In the genomic region with DNA sequence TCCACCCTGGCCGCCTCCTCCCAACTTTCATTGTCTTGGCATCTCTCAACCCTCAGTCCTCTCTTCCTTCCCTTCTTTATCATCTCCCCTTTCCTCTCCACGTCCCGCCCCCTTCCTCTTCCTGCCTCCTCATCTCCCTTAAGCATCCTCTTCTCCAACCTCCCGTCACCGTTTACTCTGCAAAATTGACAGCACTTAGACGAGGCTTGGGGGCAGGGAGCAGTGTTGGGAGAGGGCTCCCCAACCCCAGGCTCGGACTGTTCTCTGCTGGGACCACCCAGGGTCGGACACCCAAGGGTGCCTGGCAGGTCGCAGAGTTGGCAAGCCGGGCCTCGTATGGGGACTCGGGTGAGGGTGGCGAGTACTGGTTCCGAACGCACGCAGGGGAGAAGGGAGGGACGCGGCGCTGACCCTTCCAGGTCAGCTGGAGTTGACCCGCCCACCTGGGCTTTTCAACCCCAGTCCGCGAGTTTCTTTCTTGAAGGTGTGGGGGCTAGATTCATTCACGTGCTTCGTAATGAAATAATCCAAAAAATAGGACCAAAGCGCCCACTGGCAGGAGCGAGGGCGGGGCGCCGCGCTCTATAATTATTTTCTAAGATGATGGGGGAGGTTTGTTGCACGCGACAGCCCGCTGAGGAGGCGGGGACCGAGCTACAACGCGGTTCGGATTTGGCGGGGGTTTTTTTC, we compare ENCODE assay signal across 8 cellular contexts. TPM values are rescaled to one million over a fixed set of nuclear protein-coding genes. Genes with fewer than 3 reads are reported as not detected.
DNase-seq lines count a peak whose midpoint lies in the region; ATAC-seq and TF ChIP-seq lines count a peak whose summit lies in the region.

No MANE protein-coding gene starts in this region.

- no peaks in the 10 kb centered on the region for H3K27me3 ChIP-seq in esophagus (ENCODE audit: control insufficient read depth in 1 of 2, insufficient read depth in 2 of 2, low read length in 2 of 2)
- no peaks in the 10 kb centered on the region for H3K27me3 ChIP-seq in osteoblast (ENCODE audit: insufficient read depth, low read length)

- WGBS in esophagus, 2 donors, result 5 to 7% methylated on average over 39 of the region's 39 CpGs

- H3K4me2 ChIP-seq in osteoblast (ENCODE audit: insufficient read depth, low read length), result peak overlapping the region; percentile 79

- H3K36me3 ChIP-seq in HEK293 (ENCODE audit: control insufficient read depth in 2 of 2, insufficient read depth in 1 of 2, low read length in 2 of 2) (peaks cover 24 to 32% of the 10 kb centered on the region in 2 experiments), esophagus (ENCODE audit: control insufficient read depth in 2 of 2, insufficient read depth in 2 of 2, low read length in 1 of 2) (no peaks in the 10 kb centered on the region), osteoblast (ENCODE audit: insufficient read depth, low read length) (peaks cover 19% of the 10 kb centered on the region)

- CTCF ChIA-PET in AG04449 (lab: Yijun Ruan, JAX) (interaction anchor here (0.6 to 3.4 kb wide), 9 partner anchors 8 to 157 kb away, joined by 3 to 32 read pairs (median 4); a partner anchor contains a TSS), HEK293 (lab: Yijun Ruan, JAX) (interaction anchor here (0.6 to 7.2 kb wide), 21 partner anchors 8 to 1170 kb away, joined by 3 to 74 read pairs (median 3); a partner anchor contains a TSS)

- H3K79me2 ChIP-seq in osteoblast (ENCODE audit: insufficient read depth, low read length), result peaks cover 27% of the 10 kb centered on the region

- H3K9me3 ChIP-seq in HEK293 (ENCODE audit: control insufficient read depth, insufficient read depth, low read depth, low read length) (no peaks in the 10 kb centered on the region), esophagus (ENCODE audit: control insufficient read depth in 2 of 2, insufficient read depth in 1 of 2, low read depth in 1 of 2, low read length in 1 of 2) (no peaks in the 10 kb centered on the region), osteoblast (ENCODE audit: low read depth, low read length) (no peaks in the 10 kb centered on the region)

- peak overlapping the region; percentile 86 for H2AFZ ChIP-seq in osteoblast (ENCODE audit: low read length)

- no peak for DNase-seq in AG04449 (ENCODE audit: low read depth, low spot score)
- peak; percentile 59 to 65 for DNase-seq in activated CD4-positive, alpha-beta T cell treated with anti-CD3 and anti-CD28 coated beads, Interleukin-2, amount 50 U/mL, for 48 hours
- DNase-seq in osteoblast (ENCODE audit: insufficient read length, low spot score, missing footprints), result peak; percentile 77
- no peak for DNase-seq in RKO (ENCODE audit: low spot score)
- DNase-seq in SIG-M5 treated with dmso at 0.1 percent for 504 hours (lab: John Stamatoyannopoulos, UW; ENCODE audit: unreplicated experiment), result no peak

- H3K27ac ChIP-seq in HEK293 (ENCODE audit: extremely low read depth, low read depth, low read length) (peak overlapping the region; percentile 25; the same call in 1 of the 2 replicates), esophagus (ENCODE audit: low read depth in 2 of 2, low read length in 1 of 2) (peak overlapping the region; percentile 76 to 92), osteoblast (ENCODE audit: low read depth, low read length) (peak overlapping the region; percentile 37)

- H4K20me1 ChIP-seq in osteoblast (ENCODE audit: insufficient read depth, low read length), result peaks cover 8% of the 10 kb centered on the region

- H3K4me3 ChIP-seq in AG04449 (ENCODE audit: low read depth, low read length) (peak overlapping the region; percentile 85), HEK293 (ENCODE audit: low read depth, low read length) (peak overlapping the region; percentile 1; the same call in 1 of the 2 replicates), esophagus (ENCODE audit: low read depth in 1 of 2, low read length in 2 of 2) (peak overlapping the region; percentile 4 to 73), osteoblast (ENCODE audit: insufficient read depth, low read length) (peak overlapping the region; percentile 91)

- H3K4me1 ChIP-seq in HEK293 (ENCODE audit: control insufficient read depth, insufficient read depth, low read length), result peaks cover 20% of the 10 kb centered on the region
- H3K4me1 ChIP-seq in esophagus (ENCODE audit: control insufficient read depth in 2 of 2, insufficient read depth in 2 of 2, low read length in 1 of 2), result peaks cover 11 to 26% of the 10 kb centered on the region in 2 donors
- peaks cover 46% of the 10 kb centered on the region for H3K4me1 ChIP-seq in osteoblast (ENCODE audit: insufficient read depth, low read length)

- TF ChIP-seq CTCF in AG04449 (IDR thresholded peaks at IDR 0.05; ENCODE audit: insufficient read depth, low read length, missing control alignments), result no peak
- no peak for TF ChIP-seq CTCF in HEK293 (tag by site-specific recombination; IDR thresholded peaks at IDR 0.05)
- no peak for TF ChIP-seq CTCF in osteoblast (IDR thresholded peaks at IDR 0.05; ENCODE audit: extremely low read depth, low read depth, low read length)

- no peak for ATAC-seq in HG02763 (IDR thresholded peaks at IDR 0.05; ENCODE audit: unreplicated experiment)

- POLR2A ChIA-PET in AG04449 (lab: Yijun Ruan, JAX), result interaction anchor here (0.6 to 2.1 kb wide), 8 partner anchors 8 to 204 kb away, joined by 3 to 25 read pairs (median 4); a partner anchor contains a TSS
- POLR2A ChIA-PET in HEK293 (lab: Yijun Ruan, JAX), result interaction anchor here (0.5 to 7.5 kb wide), 21 partner anchors 8 to 1259 kb away, joined by 3 to 106 read pairs (median 5); a partner anchor contains a TSS

TF ChIP-seq in HEK293, 187 proteins besides CTCF, POLR2A, EP300 and RAD21 (continues in another document):
- TF ChIP-seq ZNF426 (tag by site-specific recombination; IDR thresholded peaks at IDR 0.05), result no peak
- no peak for TF ChIP-seq RBAK (tag by site-specific recombination; IDR thresholded peaks at IDR 0.05)
- TF ChIP-seq ZNF391 (tag by site-specific recombination; IDR thresholded peaks at IDR 0.05; ENCODE audit: borderline replicate concordance, low read depth), result no peak
- no peak for TF ChIP-seq ZNF175 (tag by site-specific recombination; IDR thresholded peaks at IDR 0.05)
- TF ChIP-seq, protein P1, sequence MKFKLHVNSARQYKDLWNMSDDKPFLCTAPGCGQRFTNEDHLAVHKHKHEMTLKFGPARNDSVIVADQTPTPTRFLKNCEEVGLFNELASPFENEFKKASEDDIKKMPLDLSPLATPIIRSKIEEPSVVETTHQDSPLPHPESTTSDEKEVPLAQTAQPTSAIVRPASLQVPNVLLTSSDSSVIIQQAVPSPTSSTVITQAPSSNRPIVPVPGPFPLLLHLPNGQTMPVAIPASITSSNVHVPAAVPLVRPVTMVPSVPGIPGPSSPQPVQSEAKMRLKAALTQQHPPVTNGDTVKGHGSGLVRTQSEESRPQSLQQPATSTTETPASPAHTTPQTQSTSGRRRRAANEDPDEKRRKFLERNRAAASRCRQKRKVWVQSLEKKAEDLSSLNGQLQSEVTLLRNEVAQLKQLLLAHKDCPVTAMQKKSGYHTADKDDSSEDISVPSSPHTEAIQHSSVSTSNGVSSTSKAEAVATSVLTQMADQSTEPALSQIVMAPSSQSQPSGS (tag by site-specific recombination; IDR thresholded peaks at IDR 0.05; ENCODE audit: low read depth), result no peak
- no peak for TF ChIP-seq ZBTB48 (tag by site-specific recombination; IDR thresholded peaks at IDR 0.05)
- TF ChIP-seq, protein P2, sequence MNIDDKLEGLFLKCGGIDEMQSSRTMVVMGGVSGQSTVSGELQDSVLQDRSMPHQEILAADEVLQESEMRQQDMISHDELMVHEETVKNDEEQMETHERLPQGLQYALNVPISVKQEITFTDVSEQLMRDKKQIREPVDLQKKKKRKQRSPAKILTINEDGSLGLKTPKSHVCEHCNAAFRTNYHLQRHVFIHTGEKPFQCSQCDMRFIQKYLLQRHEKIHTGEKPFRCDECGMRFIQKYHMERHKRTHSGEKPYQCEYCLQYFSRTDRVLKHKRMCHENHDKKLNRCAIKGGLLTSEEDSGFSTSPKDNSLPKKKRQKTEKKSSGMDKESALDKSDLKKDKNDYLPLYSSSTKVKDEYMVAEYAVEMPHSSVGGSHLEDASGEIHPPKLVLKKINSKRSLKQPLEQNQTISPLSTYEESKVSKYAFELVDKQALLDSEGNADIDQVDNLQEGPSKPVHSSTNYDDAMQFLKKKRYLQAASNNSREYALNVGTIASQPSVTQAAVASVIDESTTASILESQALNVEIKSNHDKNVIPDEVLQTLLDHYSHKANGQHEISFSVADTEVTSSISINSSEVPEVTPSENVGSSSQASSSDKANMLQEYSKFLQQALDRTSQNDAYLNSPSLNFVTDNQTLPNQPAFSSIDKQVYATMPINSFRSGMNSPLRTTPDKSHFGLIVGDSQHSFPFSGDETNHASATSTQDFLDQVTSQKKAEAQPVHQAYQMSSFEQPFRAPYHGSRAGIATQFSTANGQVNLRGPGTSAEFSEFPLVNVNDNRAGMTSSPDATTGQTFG (tag by site-specific recombination; IDR thresholded peaks at IDR 0.05; ENCODE audit: borderline replicate concordance), result no peak
- no peak for TF ChIP-seq ZNF394 (tag by site-specific recombination; IDR thresholded peaks at IDR 0.05; ENCODE audit: borderline replicate concordance)
- no peak for TF ChIP-seq ZNF112 (tag by site-specific recombination; IDR thresholded peaks at IDR 0.05)
- TF ChIP-seq ZFP41 (tag by site-specific recombination; IDR thresholded peaks at IDR 0.05; ENCODE audit: borderline replicate concordance), result no peak
- TF ChIP-seq ZNF561 (tag by site-specific recombination; IDR thresholded peaks at IDR 0.05; ENCODE audit: borderline replicate concordance), result no peak
- TF ChIP-seq MEIS1 (CRISPR knock-in tag; IDR thresholded peaks at IDR 0.05; ENCODE audit: borderline replicate concordance), result no peak

RNA-seq across cellular contexts. Expression of a gene that starts 0.8 kb away (rescaled TPM):
- 10 to 100 TPM; 23.2 to 32.4 TPM for polyA plus RNA-seq in esophagus
- 16.8 and 19.9 TPM in 2 replicates for total RNA-seq in osteoblast

RNA-seq across cellular contexts. Expression of a gene that starts 3.2 kb away (rescaled TPM):
- polyA plus RNA-seq in esophagus, result 1 to 10 TPM; 1.1 to 2.1 TPM
- 1.4 and 4.1 TPM in 2 replicates for total RNA-seq in osteoblast

RNA-seq across cellular contexts. Expression of a gene that starts 5.1 kb away (rescaled TPM):
- 10 to 100 TPM; 63.3 to 69.4 TPM for polyA plus RNA-seq in esophagus
- 273 and 274 TPM in 2 replicates for total RNA-seq in osteoblast

RNA-seq across cellular contexts. Expression of a gene that starts 8.8 kb away (rescaled TPM):
- polyA plus RNA-seq in esophagus, result 100 to 1,000 TPM in 1 of 2 donors, 10 to 100 TPM in 1; 95.9 to 111 TPM
- 221 and 267 TPM in 2 replicates for total RNA-seq in osteoblast

RNA-seq across cellular contexts. Expression of a gene that starts 24.6 kb away (rescaled TPM):
- 10 to 100 TPM; 43.3 to 57.9 TPM for polyA plus RNA-seq in esophagus
- total RNA-seq in osteoblast, result 8.3 and 12.4 TPM in 2 replicates

Comparison
In these comparisons a context has a peak if more than half of its experiments do, and no peak if none do; other contexts are left out.
1. DNase-seq: peak in activated CD4-positive, alpha-beta T cell treated with anti-CD3 and anti-CD28 coated beads, Interleukin-2, amount 50 U/mL, for 48 hours (2 of 2) and osteoblast (single experiment); none in AG04449 (single experiment), RKO (single experiment) and SIG-M5 treated with dmso at 0.1 percent for 504 hours (single experiment).
2. H3K4me3 ChIP-seq: peak in every context shown above with its lines; median percentile 91 in osteoblast; 85 in AG04449; 38 in esophagus; 1 in HEK293.
3. H3K27ac ChIP-seq: peak in every context shown above with its lines; median percentile 84 in esophagus; 37 in osteoblast; 25 in HEK293.